11 cellular contexts compared by ENCODE assay signal in genomic region chr3:183502237-183502636, GRCh38.
"Had no signal": no experiment of that assay in that cellular context is flagged by ENCODE, and none has a peak within 500 bp of the region (broad histone marks: within the 10 kb centered on the region; RNA-seq: fewer than 3 reads in every experiment).

No MANE protein-coding gene starts in this region.

- H3K27me3 ChIP-seq: body of pancreas, right lobe of liver, tibial artery had no signal

- H3K27ac Mint-ChIP-seq: activated CD4-positive, alpha-beta T cell treated with anti-CD3 and anti-CD28 coated beads, Interleukin-2, amount 10 ng/mL, durations not matched to agents 7 days and 5 days; activated CD8-positive, alpha-beta memory T cell treated with anti-CD3 and anti-CD28 coated beads, Interleukin-2, amount 10 ng/mL, durations not matched to agents 7 days and 5 days; activated naive CD8-positive, alpha-beta T cell treated with anti-CD3 and anti-CD28 coated beads, Interleukin-2, amount 10 ng/mL, durations not matched to agents 7 days and 5 days; nephron had no signal

- H3K4me3 Mint-ChIP-seq: activated CD4-positive, alpha-beta T cell treated with anti-CD3 and anti-CD28 coated beads, Interleukin-2, amount 10 ng/mL, durations not matched to agents 7 days and 5 days; activated CD8-positive, alpha-beta memory T cell treated with anti-CD3 and anti-CD28 coated beads, Interleukin-2, amount 10 ng/mL, durations not matched to agents 7 days and 5 days; activated naive CD8-positive, alpha-beta T cell treated with anti-CD3 and anti-CD28 coated beads, Interleukin-2, amount 10 ng/mL, durations not matched to agents 7 days and 5 days; effector memory CD8-positive, alpha-beta T cell; nephron had no signal

- H3K9ac ChIP-seq: parathyroid adenoma had no signal

- H3K9me3 Mint-ChIP-seq: effector memory CD8-positive, alpha-beta T cell had no signal

- H2AFZ ChIP-seq: parathyroid adenoma had no signal

- H3K9me3 ChIP-seq: body of pancreas, lower lobe of right lung, right lobe of liver had no signal

- H3K79me2 ChIP-seq: parathyroid adenoma had no signal

- H3K27ac ChIP-seq: body of pancreas, lower lobe of right lung, parathyroid adenoma, right lobe of liver, tibial artery had no signal

- H3K4me1 ChIP-seq: body of pancreas, lower lobe of right lung, tibial artery had no signal

- H3K4me3 ChIP-seq: body of pancreas, lower lobe of right lung, right lobe of liver, tibial artery had no signal

- ATAC-seq: activated CD8-positive, alpha-beta memory T cell treated with anti-CD3 and anti-CD28 coated beads, Interleukin-2, amount 10 ng/mL, durations not matched to agents 7 days and 5 days; body of pancreas; effector memory CD8-positive, alpha-beta T cell had no signal

- DNase-seq: activated CD4-positive, alpha-beta T cell treated with anti-CD3 and anti-CD28 coated beads, Interleukin-2, amount 10 ng/mL, durations not matched to agents 7 days and 5 days; activated naive CD8-positive, alpha-beta T cell treated with anti-CD3 and anti-CD28 coated beads, Interleukin-2, amount 10 ng/mL, durations not matched to agents 7 days and 5 days; body of pancreas; effector memory CD8-positive, alpha-beta T cell; lower lobe of right lung; stimulated activated naive CD4-positive, alpha-beta T cell; tibial artery had no signal

- H3K4me1 Mint-ChIP-seq: nephron had no signal

- H3K36me3 ChIP-seq: right lobe of liver, tibial artery had no signal

- H3K27me3 Mint-ChIP-seq: activated CD4-positive, alpha-beta T cell treated with anti-CD3 and anti-CD28 coated beads, Interleukin-2, amount 10 ng/mL, durations not matched to agents 7 days and 5 days; activated CD8-positive, alpha-beta memory T cell treated with anti-CD3 and anti-CD28 coated beads, Interleukin-2, amount 10 ng/mL, durations not matched to agents 7 days and 5 days; activated naive CD8-positive, alpha-beta T cell treated with anti-CD3 and anti-CD28 coated beads, Interleukin-2, amount 10 ng/mL, durations not matched to agents 7 days and 5 days; effector memory CD8-positive, alpha-beta T cell had no signal
